ENCODE assay signal across 8 cellular contexts in the genomic region with DNA sequence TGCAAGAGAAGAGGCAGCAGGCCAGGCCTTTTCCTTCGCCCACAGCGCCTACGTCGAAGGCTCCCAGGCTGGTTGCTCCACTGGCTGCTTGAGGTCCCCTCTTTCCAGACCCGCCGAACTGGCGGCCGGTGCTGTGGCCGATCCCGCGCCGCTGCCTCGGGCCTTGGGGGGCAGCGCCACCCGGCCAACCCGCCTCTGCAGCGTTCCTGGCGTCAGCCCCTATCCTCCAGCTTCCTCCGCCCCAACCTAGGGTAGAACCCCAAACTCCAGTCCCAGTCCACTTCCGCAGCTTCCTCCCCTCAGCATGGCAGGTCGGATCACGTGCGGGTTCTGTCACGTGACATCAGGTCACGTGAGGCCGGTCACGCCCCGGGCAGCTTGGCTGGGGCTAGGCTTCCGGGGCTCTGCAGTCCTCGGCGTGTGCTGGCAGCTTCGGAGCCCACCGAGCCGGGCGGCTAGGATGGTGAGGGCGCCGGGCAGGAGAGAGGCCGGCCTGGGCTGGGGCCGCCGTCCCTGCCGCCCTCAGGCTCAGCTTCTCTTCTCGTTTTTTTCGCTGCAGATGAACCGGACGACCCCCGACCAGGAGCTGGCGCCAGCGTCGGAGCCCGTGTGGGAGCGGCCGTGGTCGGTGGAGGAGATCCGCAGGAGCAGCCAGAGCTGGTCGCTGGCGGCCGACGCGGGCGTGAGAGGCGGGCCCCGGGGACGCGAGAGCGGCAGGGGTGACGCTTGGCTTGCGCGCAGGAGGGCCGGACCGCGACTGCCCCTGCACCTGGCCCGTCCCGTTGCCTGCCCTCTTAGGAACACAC. TPM values are rescaled to one million over a fixed set of nuclear protein-coding genes. Genes with fewer than 3 reads are reported as not detected.
DNase-seq lines count a peak whose midpoint lies in the region; ATAC-seq, FAIRE-seq and TF ChIP-seq lines count a peak whose summit lies in the region.
"Not testable (repeated sequence)": the region's sequence is repeated elsewhere in the genome, so short reads cannot be mapped to it uniquely, and the experiment has no call there.

A gene with protein sequence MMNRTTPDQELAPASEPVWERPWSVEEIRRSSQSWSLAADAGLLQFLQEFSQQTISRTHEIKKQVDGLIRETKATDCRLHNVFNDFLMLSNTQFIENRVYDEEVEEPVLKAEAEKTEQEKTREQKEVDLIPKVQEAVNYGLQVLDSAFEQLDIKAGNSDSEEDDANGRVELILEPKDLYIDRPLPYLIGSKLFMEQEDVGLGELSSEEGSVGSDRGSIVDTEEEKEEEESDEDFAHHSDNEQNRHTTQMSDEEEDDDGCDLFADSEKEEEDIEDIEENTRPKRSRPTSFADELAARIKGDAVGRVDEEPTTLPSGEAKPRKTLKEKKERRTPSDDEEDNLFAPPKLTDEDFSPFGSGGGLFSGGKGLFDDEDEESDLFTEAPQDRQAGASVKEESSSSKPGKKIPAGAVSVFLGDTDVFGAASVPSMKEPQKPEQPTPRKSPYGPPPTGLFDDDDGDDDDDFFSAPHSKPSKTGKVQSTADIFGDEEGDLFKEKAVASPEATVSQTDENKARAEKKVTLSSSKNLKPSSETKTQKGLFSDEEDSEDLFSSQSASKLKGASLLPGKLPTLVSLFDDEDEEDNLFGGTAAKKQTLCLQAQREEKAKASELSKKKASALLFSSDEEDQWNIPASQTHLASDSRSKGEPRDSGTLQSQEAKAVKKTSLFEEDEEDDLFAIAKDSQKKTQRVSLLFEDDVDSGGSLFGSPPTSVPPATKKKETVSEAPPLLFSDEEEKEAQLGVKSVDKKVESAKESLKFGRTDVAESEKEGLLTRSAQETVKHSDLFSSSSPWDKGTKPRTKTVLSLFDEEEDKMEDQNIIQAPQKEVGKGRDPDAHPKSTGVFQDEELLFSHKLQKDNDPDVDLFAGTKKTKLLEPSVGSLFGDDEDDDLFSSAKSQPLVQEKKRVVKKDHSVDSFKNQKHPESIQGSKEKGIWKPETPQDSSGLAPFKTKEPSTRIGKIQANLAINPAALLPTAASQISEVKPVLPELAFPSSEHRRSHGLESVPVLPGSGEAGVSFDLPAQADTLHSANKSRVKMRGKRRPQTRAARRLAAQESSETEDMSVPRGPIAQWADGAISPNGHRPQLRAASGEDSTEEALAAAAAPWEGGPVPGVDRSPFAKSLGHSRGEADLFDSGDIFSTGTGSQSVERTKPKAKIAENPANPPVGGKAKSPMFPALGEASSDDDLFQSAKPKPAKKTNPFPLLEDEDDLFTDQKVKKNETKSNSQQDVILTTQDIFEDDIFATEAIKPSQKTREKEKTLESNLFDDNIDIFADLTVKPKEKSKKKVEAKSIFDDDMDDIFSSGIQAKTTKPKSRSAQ (N-terminal part only) (plus strand): TSS at position 409 of the 806 bp plus-strand sequence. CDS start 52 bp downstream, at position 461.

- in situ Hi-C loops in transverse colon (cut with MboI; ENCODE audit: low pct_ligation_motif_present in 1 of 4, low pct_unique_long_range_greater_than_20kb in 1 of 4, low sequenced_read_pairs in 3 of 4) = not testable (repeated sequence)

- TF ChIP-seq EP300 in transverse colon (IDR thresholded peaks at IDR 0.05; ENCODE audit: low read depth) = not testable (repeated sequence)

- TF ChIP-seq POLR2A in GM12892 (IDR thresholded peaks at IDR 0.05; ENCODE audit: low read depth, low read length) = peak; percentile 69; the same call in 1 of the 2 replicates
- peak; percentile 82 for TF ChIP-seq POLR2A in transverse colon (IDR thresholded peaks at IDR 0.05)

- H3K27ac ChIP-seq in adipose tissue (ENCODE audit: low read depth, low read length) = not testable (repeated sequence)
- H3K27ac ChIP-seq in heart right ventricle = peak within 1 kb of the TSS in 9 of 10 donors; percentile 52 to 89 (median 83)
- H3K27ac ChIP-seq in transverse colon = peak within 1 kb of the TSS; percentile 85 to 92 (median 88)

- FAIRE-seq in GM12892 (lab: Jason Lieb, UNC) = peak; percentile 98

- DNase-seq in GM12892 (ENCODE audit: insufficient read length) (peak; percentile 56), NCI-H1417 (lab: John Stamatoyannopoulos, UW) (peak; percentile 77 to 90 (median 78)), heart right ventricle (peak; percentile 89 to 93), posterior cingulate gyrus (peak; percentile 72 to 99 (median 90)), transverse colon (peak; percentile 95)

- H3K4me3 ChIP-seq in heart right ventricle (peak within 1 kb of the TSS; percentile 55 to 96 (median 76)), transverse colon (peak within 1 kb of the TSS; percentile 70 to 100 (median 73))

- H3K4me1 ChIP-seq in heart right ventricle = peaks cover 0 to 13% (median 4%) of the 10 kb centered on the region in 9 donors
- peaks cover 0 to 18% (median 0%) of the 10 kb centered on the region in 4 donors for H3K4me1 ChIP-seq in transverse colon

- intact Hi-C loops in T-helper 1 cell treated with Interleukin-12 subunit alpha and Interleukin-12 subunit beta and Interleukin-4 antibody, amounts not matched to agents 30 ng/mL and 1 ng/mL, for 36 hours (cut with micrococcal nuclease) = loop anchor here (2.0 to 5.0 kb wide), 3 partner anchors 475 to 555 kb away; a partner anchor contains a TSS
- intact Hi-C loops in heart right ventricle (cut with DNase I); posterior cingulate gyrus (cut with DNase I); transverse colon (cut with DNase I; ENCODE audit: low total_unique reads): not testable (repeated sequence)

- H3K9me3 ChIP-seq in heart right ventricle, transverse colon: not testable (repeated sequence)

- WGBS in adipose tissue, 3 donors = 0 to 1% (median 1%) methylated on average over 43 to 50 of the region's 73 CpGs
- 0% methylated on average over 45 to 50 of the region's 73 CpGs for WGBS in heart right ventricle, 2 donors
- WGBS in transverse colon (ENCODE audit: low coverage in 1 of 2), 2 donors = 1% methylated on average over 59 of the region's 73 CpGs; no CpG with 5 or more reads in 1 of the 2 donors

- TF ChIP-seq CTCF in heart right ventricle (IDR thresholded peaks at IDR 0.05) = not testable (repeated sequence)
- TF ChIP-seq CTCF in transverse colon (IDR thresholded peaks at IDR 0.05) = peak in 1 of 5 experiments; percentile 22

- not testable (repeated sequence) for H3K27me3 ChIP-seq in heart right ventricle, transverse colon

- ATAC-seq in HG02763 (IDR thresholded peaks at IDR 0.05; ENCODE audit: unreplicated experiment) (peak; percentile 93), heart right ventricle (peak; percentile 97 to 99 (median 99))

- peaks cover 0 to 18% (median 0%) of the 10 kb centered on the region in 9 donors for H3K36me3 ChIP-seq in heart right ventricle
- H3K36me3 ChIP-seq in transverse colon = not testable (repeated sequence)

RNA-seq across cellular contexts. Expression of the gene that starts here (rescaled TPM):
- polyA plus RNA-seq in GM12892 (2012; ENCODE audit: missing spikeins) = 30.2 TPM
- total RNA-seq in T-helper 1 cell treated with Interleukin-12 subunit alpha and Interleukin-12 subunit beta and Interleukin-4 antibody, amounts not matched to agents 30 ng/mL and 1 ng/mL, for 36 hours = 36.5 and 44.8 TPM in 2 replicates
- polyA plus RNA-seq in adipose tissue (10 to 100 TPM; 10.7 to 22.0 (median 16.4) TPM), heart right ventricle (10 to 100 TPM; 12.7 to 15.8 TPM)
- total RNA-seq in heart right ventricle (10 to 100 TPM; 21.0 to 55.0 (median 31.8) TPM), transverse colon (10 to 100 TPM; 53.7 to 74.8 (median 61.3) TPM)
